In genomic region chr3:72964633-72965032, GRCh38 we compare ENCODE assay signal across 1 cellular context.
TF ChIP-seq lines count a peak whose summit lies in the region.

No MANE protein-coding gene starts in this region.

TF ChIP-seq in HepG2, 621 proteins besides CTCF, POLR2A, EP300 and RAD21 (continues in another document):
- TF ChIP-seq ZNF609 (CRISPR knock-in tag; IDR thresholded peaks at IDR 0.05; ENCODE audit: borderline replicate concordance) (0 out of 2 replicates have a peak, but pooled peaks have one; percentile 20), ZNF143 (CRISPR knock-in tag; IDR thresholded peaks at IDR 0.05) (no peak), ETV6 (CRISPR knock-in tag; conservative IDR thresholded peaks at IDR 0.05) (no peak), ZNF205 (CRISPR knock-in tag; IDR thresholded peaks at IDR 0.05) (no peak), MED8 (CRISPR knock-in tag; IDR thresholded peaks at IDR 0.05; ENCODE audit: insufficient replicate concordance) (no peak), FOXP1 (IDR thresholded peaks at IDR 0.05) (no peak), FOXP1 (CRISPR knock-in tag; IDR thresholded peaks at IDR 0.05) (peak; percentile 76), ZNF224 (CRISPR knock-in tag; IDR thresholded peaks at IDR 0.05) (no peak), FOXP4 (CRISPR knock-in tag; IDR thresholded peaks at IDR 0.05) (peak; percentile 47; the same call in 1 of the 2 replicates), HNF1A (IDR thresholded peaks at IDR 0.05; ENCODE audit: low read depth) (no peak), HNF1A (CRISPR knock-in tag; IDR thresholded peaks at IDR 0.05; ENCODE audit: borderline replicate concordance) (no peak), SNAPC5 (CRISPR knock-in tag; IDR thresholded peaks at IDR 0.05; ENCODE audit: borderline replicate concordance) (no peak), GATAD2A (CRISPR knock-in tag; IDR thresholded peaks at IDR 0.05) (0 out of 2 replicates have a peak, but pooled peaks have one; percentile 21), RORA (CRISPR knock-in tag; IDR thresholded peaks at IDR 0.05) (no peak), NFAT5 (CRISPR knock-in tag; IDR thresholded peaks at IDR 0.05) (no peak), KAT2B (IDR thresholded peaks at IDR 0.05; ENCODE audit: borderline replicate concordance, low read depth, low read length) (peak; percentile 33; the same call in 1 of the 2 replicates), PHF20 (CRISPR knock-in tag; IDR thresholded peaks at IDR 0.05) (no peak), PHF21A (CRISPR knock-in tag; IDR thresholded peaks at IDR 0.05) (no peak), JARID2 (CRISPR knock-in tag; IDR thresholded peaks at IDR 0.05; ENCODE audit: insufficient replicate concordance) (no peak), CERS6 (CRISPR knock-in tag; IDR thresholded peaks at IDR 0.05) (no peak), TBX2 (CRISPR knock-in tag; IDR thresholded peaks at IDR 0.05; ENCODE audit: borderline replicate concordance) (peak; percentile 32; the same call in 1 of the 2 replicates), SKI (IDR thresholded peaks at IDR 0.05; ENCODE audit: partially characterized antibody) (peak; percentile 19), CENPX (CRISPR knock-in tag; IDR thresholded peaks at IDR 0.05) (no peak), ATRX (CRISPR knock-in tag; IDR thresholded peaks at IDR 0.05; ENCODE audit: borderline replicate concordance) (no peak), CBX5 (CRISPR knock-in tag; IDR thresholded peaks at IDR 0.05; ENCODE audit: borderline replicate concordance) (no peak), MIXL1 (CRISPR knock-in tag; IDR thresholded peaks at IDR 0.05) (peak; percentile 47; the same call in 1 of the 2 replicates), SMAD1 (CRISPR knock-in tag; IDR thresholded peaks at IDR 0.05; ENCODE audit: borderline replicate concordance, low read depth) (no peak), TBL1XR1 (IDR thresholded peaks at IDR 0.05; ENCODE audit: borderline replicate concordance, low read length, partially characterized antibody) (no peak), RBM22 (optimal IDR thresholded peaks at IDR 0.05; ENCODE audit: low read length) (no peak), ZBTB2 (CRISPR knock-in tag; IDR thresholded peaks at IDR 0.05; ENCODE audit: low read depth) (no peak), MATR3 (CRISPR knock-in tag; IDR thresholded peaks at IDR 0.05) (no peak), SALL1 (CRISPR knock-in tag; IDR thresholded peaks at IDR 0.05) (no peak), SOX13 (IDR thresholded peaks at IDR 0.05) (no peak), SOX13 (CRISPR knock-in tag; conservative IDR thresholded peaks at IDR 0.05 in 1 of 2, IDR thresholded peaks at IDR 0.05 in 1 of 2) (peak in 1 of 2 experiments; percentile 49; a peak in 1 of 4 replicates), HCFC1 (IDR thresholded peaks at IDR 0.05; ENCODE audit: low read depth, low read length) (no peak), DZIP1 (CRISPR knock-in tag; IDR thresholded peaks at IDR 0.05) (no peak), FOXK2 (IDR thresholded peaks at IDR 0.05) (no peak), ZFAT (CRISPR knock-in tag; conservative IDR thresholded peaks at IDR 0.05) (no peak), RAD51 (IDR thresholded peaks at IDR 0.05; ENCODE audit: borderline replicate concordance) (no peak), SOX6 (IDR thresholded peaks at IDR 0.05) (no peak), SOX6 (CRISPR knock-in tag; IDR thresholded peaks at IDR 0.05) (peak; percentile 51; the same call in 1 of the 2 replicates), THAP11 (CRISPR knock-in tag; IDR thresholded peaks at IDR 0.05) (no peak)
